In the genomic region with DNA sequence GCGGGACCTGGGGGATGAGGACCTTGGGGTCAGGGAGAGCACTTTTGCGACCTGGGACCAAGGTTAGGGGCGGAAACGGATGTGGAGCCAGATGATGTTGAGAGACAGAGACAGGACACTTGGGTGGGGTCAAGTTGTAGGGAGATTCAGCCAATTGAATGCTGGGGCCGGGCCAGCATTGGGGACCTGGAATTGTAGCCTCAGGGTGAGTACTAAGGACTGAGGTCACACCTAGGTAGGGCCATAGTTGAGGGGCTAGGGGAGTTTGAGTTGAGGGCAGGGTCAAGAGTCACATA, we compare ENCODE assay signal across 8 cellular contexts. TPM values are rescaled to one million over a fixed set of nuclear protein-coding genes. Genes with fewer than 3 reads are reported as not detected.
DNase-seq lines count a peak whose midpoint lies in the region; ATAC-seq and TF ChIP-seq lines count a peak whose summit lies in the region.

No MANE protein-coding gene starts in this region.

- H3K27ac ChIP-seq in SK-N-MC, result peak overlapping the region; percentile 75
- H3K27ac ChIP-seq in fibroblast of lung (ENCODE audit: insufficient read depth, low read length), result peak overlapping the region; percentile 47
- H3K27ac ChIP-seq in sigmoid colon, result peak overlapping the region; percentile 95 to 100 (median 100)

- H3K9me3 ChIP-seq in SK-N-MC (ENCODE audit: low read depth, low read length), result no peaks in the 10 kb centered on the region
- H3K9me3 ChIP-seq in fibroblast of lung (ENCODE audit: control insufficient read depth, insufficient read depth, low read depth, low read length), result no peaks in the 10 kb centered on the region
- H3K9me3 ChIP-seq in sigmoid colon, result no peaks in the 10 kb centered on the region

- H3K4me2 ChIP-seq in fibroblast of lung (ENCODE audit: extremely low read depth, insufficient read depth, low read length), result peak overlapping the region; percentile 80

- no peaks in the 10 kb centered on the region for H3K27me3 ChIP-seq in fibroblast of lung (ENCODE audit: control insufficient read depth, insufficient read depth, low read length)
- H3K27me3 ChIP-seq in sigmoid colon, result no peaks in the 10 kb centered on the region

- TF ChIP-seq EP300 in sigmoid colon (IDR thresholded peaks at IDR 0.05), result no peak

- H3K36me3 ChIP-seq in SK-N-MC (ENCODE audit: insufficient read depth, low read length) (peaks cover 2% of the 10 kb centered on the region; the same call in 1 of the 2 replicates), fibroblast of lung (ENCODE audit: control insufficient read depth, insufficient read depth, low read length) (no peaks in the 10 kb centered on the region), sigmoid colon (peaks cover 0 to 25% (median 4%) of the 10 kb centered on the region in 4 donors)

- intact Hi-C loops in sigmoid colon (cut with DNase I), result loop anchor here (2.0 to 10.0 kb wide), 3 partner anchors 19 to 691 kb away; a partner anchor contains a TSS

- 33% methylated on average over 5 of the region's 5 CpGs for WGBS in sigmoid colon, 2 donors

- no peaks in the 10 kb centered on the region for H4K20me1 ChIP-seq in fibroblast of lung (ENCODE audit: control insufficient read depth, extremely low read depth, insufficient read depth, low read length)

- H3K4me1 ChIP-seq in fibroblast of lung (ENCODE audit: control insufficient read depth, extremely low read depth, insufficient read depth, low read length) (peaks cover 5% of the 10 kb centered on the region), sigmoid colon (peaks cover 4 to 29% (median 21%) of the 10 kb centered on the region in 4 donors)

- H3K9ac ChIP-seq in SK-N-MC (ENCODE audit: insufficient read length) (peak overlapping the region; percentile 53), fibroblast of lung (ENCODE audit: insufficient read depth, low read length) (peak overlapping the region; percentile 42)

- TF ChIP-seq POLR2A in sigmoid colon (IDR thresholded peaks at IDR 0.05), result no peak

- H3K4me3 ChIP-seq in SK-N-MC, result peak overlapping the region; percentile 79
- peak overlapping the region; percentile 32 to 57 (median 48) for H3K4me3 ChIP-seq in fibroblast of lung (replicated peaks in 1 of 4; ENCODE audit: control extremely low read depth in 1 of 4, insufficient read depth in 1 of 4, low read depth in 3 of 4, low read length in 4 of 4)
- peak overlapping the region; percentile 30 to 95 (median 71) for H3K4me3 ChIP-seq in sigmoid colon

- no peaks in the 10 kb centered on the region for H3K79me2 ChIP-seq in fibroblast of lung (ENCODE audit: control insufficient read depth, insufficient read depth, low read length)

- no peak for ATAC-seq in HG02870 (IDR thresholded peaks at IDR 0.05; ENCODE audit: unreplicated experiment)
- no peak for ATAC-seq in HG03097 (IDR thresholded peaks at IDR 0.05; ENCODE audit: low FRiP score, unreplicated experiment)
- no peak for ATAC-seq in HG02623 (IDR thresholded peaks at IDR 0.05; ENCODE audit: unreplicated experiment)

- in situ Hi-C loops in GM13977 (cut with MboI; ENCODE audit: low pct_unique_long_range_greater_than_20kb, low sequenced_read_pairs, unreplicated experiment), result no loop called here

- no peak for TF ChIP-seq CTCF in GM13977 (IDR thresholded peaks at IDR 0.05; ENCODE audit: extremely low read depth, insufficient read depth, missing control alignments)
- TF ChIP-seq CTCF in fibroblast of lung (conservative IDR thresholded peaks at IDR 0.05 in 1 of 2, IDR thresholded peaks at IDR 0.05 in 1 of 2; ENCODE audit: low read depth in 1 of 2, low read length in 2 of 2), result no peak
- no peak for TF ChIP-seq CTCF in sigmoid colon (IDR thresholded peaks at IDR 0.05)

- peak; percentile 42 for DNase-seq in GM13977 (ENCODE audit: low spot score)
- no peak for DNase-seq in SK-N-MC (ENCODE audit: low read depth, low spot score)
- DNase-seq in fibroblast of lung (ENCODE audit: low read depth in 2 of 2), result no peak
- no peak for DNase-seq in sigmoid colon
- DNase-seq in NCI-H82 (lab: John Stamatoyannopoulos, UW), result no peak

- peak overlapping the region; percentile 44 for H2AFZ ChIP-seq in fibroblast of lung (ENCODE audit: low read length)

RNA-seq across cellular contexts. Expression of a gene that starts 1.2 kb away (rescaled TPM):
- 26.5 and 28.9 TPM in 2 replicates for total RNA-seq in fibroblast of lung
- 6.3 and 9.5 TPM in 2 replicates for polyA plus RNA-seq in fibroblast of lung
- 35.2 and 37.5 TPM in 2 replicates for polyA plus RNA-seq in fibroblast of lung (2012)
- 11.5 and 15.5 TPM in 2 replicates for polyA minus RNA-seq in fibroblast of lung (ENCODE audit: low replicate concordance)
- 100 to 1,000 TPM in 1 of 4 donors, 10 to 100 TPM in 3; 65.8 to 146 (median 78.5) TPM for total RNA-seq in sigmoid colon
- 100 to 1,000 TPM in 2 of 3 donors, 10 to 100 TPM in 1; 79.5 to 183 (median 175) TPM for polyA plus RNA-seq in sigmoid colon

RNA-seq across cellular contexts. Expression of a gene that starts 2.0 kb away (rescaled TPM):
- 0.99 and 1.8 TPM in 2 replicates for total RNA-seq in fibroblast of lung
- 0.25 and 0.36 TPM in 2 replicates for polyA plus RNA-seq in fibroblast of lung
- 0.72 and 0.74 TPM in 2 replicates for polyA plus RNA-seq in fibroblast of lung (2012)
- polyA minus RNA-seq in fibroblast of lung (ENCODE audit: low replicate concordance), result 0.85 and 1.3 TPM in 2 replicates
- 1 to 10 TPM in 1 of 4 donors, under 1 TPM in 3; 0.41 to 5.8 (median 0.69) TPM for total RNA-seq in sigmoid colon
- 1 to 10 TPM in 2 of 3 donors, under 1 TPM in 1; 0.60 to 1.7 (median 1.4) TPM for polyA plus RNA-seq in sigmoid colon

RNA-seq across cellular contexts. Expression of a gene that starts 12.4 kb away (rescaled TPM):
- 39.8 and 54.7 TPM in 2 replicates for total RNA-seq in fibroblast of lung
- 34.0 and 37.8 TPM in 2 replicates for polyA plus RNA-seq in fibroblast of lung
- polyA plus RNA-seq in fibroblast of lung (2012), result 65.4 and 94.6 TPM in 2 replicates
- polyA minus RNA-seq in fibroblast of lung (ENCODE audit: low replicate concordance), result 53.9 and 78.1 TPM in 2 replicates
- total RNA-seq in sigmoid colon, result 10 to 100 TPM; 50.7 to 93.6 (median 70.8) TPM
- polyA plus RNA-seq in sigmoid colon, result 10 to 100 TPM; 72.1 to 98.3 (median 74.7) TPM

RNA-seq across cellular contexts. Expression of a gene that starts 19.2 kb away (rescaled TPM):
- 50.4 and 52.1 TPM in 2 replicates for total RNA-seq in fibroblast of lung
- polyA plus RNA-seq in fibroblast of lung, result 43.0 and 54.5 TPM in 2 replicates
- polyA plus RNA-seq in fibroblast of lung (2012), result 61.7 and 65.1 TPM in 2 replicates
- polyA minus RNA-seq in fibroblast of lung (ENCODE audit: low replicate concordance), result 31.7 and 43.2 TPM in 2 replicates
- 10 to 100 TPM; 34.9 to 48.2 (median 37.9) TPM for total RNA-seq in sigmoid colon
- polyA plus RNA-seq in sigmoid colon, result 10 to 100 TPM; 54.3 to 78.3 (median 54.7) TPM

RNA-seq across cellular contexts. Expression of a gene that starts 40.3 kb away (rescaled TPM):
- total RNA-seq in fibroblast of lung (not detected in 2 replicates), sigmoid colon (not detected)
- polyA plus RNA-seq in fibroblast of lung (not detected in 2 replicates), sigmoid colon (under 1 TPM in 1 of 3 donors, not detected in 2; 0.19 TPM)
- polyA plus RNA-seq in fibroblast of lung (2012), result not detected in 2 replicates
- not detected in 2 replicates for polyA minus RNA-seq in fibroblast of lung (ENCODE audit: low replicate concordance)

Comparison
In these comparisons a context has a peak if more than half of its experiments do, and no peak if none do; other contexts are left out.
1. H3K27ac ChIP-seq: peak in every context shown above with its lines; median percentile 100 in sigmoid colon; 75 in SK-N-MC; 47 in fibroblast of lung.